22 cellular contexts compared by ENCODE assay signal in genomic region chr2:206271066-206271465, GRCh38.
"Had no signal": no experiment of that assay in that cellular context is flagged by ENCODE, and none has a peak within 500 bp of the region (broad histone marks: within the 10 kb centered on the region; RNA-seq: fewer than 3 reads in every experiment).

No MANE protein-coding gene starts in this region.

- H3K27ac Mint-ChIP-seq: dendritic cell treated with granulocyte-macrophage colony-stimulating factor and Interleukin-4, amounts not matched to agents 40 ng/mL and 50 ng/mL, for 4 days; mesothelial cell of epicardium; naive B cell had no signal

- H3K9me3 Mint-ChIP-seq: dendritic cell treated with granulocyte-macrophage colony-stimulating factor and Interleukin-4, amounts not matched to agents 40 ng/mL and 50 ng/mL, for 4 days; mesothelial cell of epicardium had no signal

- H3K4me3 ChIP-seq: colonic mucosa, esophagus muscularis mucosa, gastroesophageal sphincter, heart right ventricle, left lung, lower lobe of right lung, mucosa of descending colon had no signal

- H3K4me3 Mint-ChIP-seq: dendritic cell treated with granulocyte-macrophage colony-stimulating factor and Interleukin-4, amounts not matched to agents 40 ng/mL and 50 ng/mL, for 4 days; mesothelial cell of epicardium had no signal

- DNase-seq: colonic mucosa; cortex of kidney; effector CD4-positive, alpha-beta T cell; effector memory CD4-positive, alpha-beta T cell; foreskin keratinocyte; heart right ventricle; hippocampal formation; left cardiac atrium; left lung; left ventricle myocardium superior; lower lobe of right lung; mesenchymal stem cell; mucosa of descending colon; naive B cell had no signal

- H3K27ac ChIP-seq: colonic mucosa, esophagus muscularis mucosa, foreskin keratinocyte, gastroesophageal sphincter, heart right ventricle, left lung, lower lobe of right lung had no signal

- H3K36me3 ChIP-seq: colonic mucosa, esophagus muscularis mucosa, gastroesophageal sphincter, heart right ventricle, left lung, lower lobe of right lung had no signal

- H3K36me3 Mint-ChIP-seq: mesothelial cell of epicardium, naive B cell had no signal

- FAIRE-seq: endothelial cell of umbilical vein, frontal cortex, islet of Langerhans, keratinocyte had no signal

- H3K9me3 ChIP-seq: colonic mucosa, esophagus muscularis mucosa, gastroesophageal sphincter, heart right ventricle, left lung, lower lobe of right lung, mucosa of descending colon had no signal

- ATAC-seq: foreskin keratinocyte, gastroesophageal sphincter, heart right ventricle, left cardiac atrium, left lung, left ventricle myocardium superior, lower lobe of right lung, mucosa of descending colon had no signal

- H3K4me1 ChIP-seq: colonic mucosa had no signal
